8 cellular contexts compared by ENCODE assay signal in the genomic region with DNA sequence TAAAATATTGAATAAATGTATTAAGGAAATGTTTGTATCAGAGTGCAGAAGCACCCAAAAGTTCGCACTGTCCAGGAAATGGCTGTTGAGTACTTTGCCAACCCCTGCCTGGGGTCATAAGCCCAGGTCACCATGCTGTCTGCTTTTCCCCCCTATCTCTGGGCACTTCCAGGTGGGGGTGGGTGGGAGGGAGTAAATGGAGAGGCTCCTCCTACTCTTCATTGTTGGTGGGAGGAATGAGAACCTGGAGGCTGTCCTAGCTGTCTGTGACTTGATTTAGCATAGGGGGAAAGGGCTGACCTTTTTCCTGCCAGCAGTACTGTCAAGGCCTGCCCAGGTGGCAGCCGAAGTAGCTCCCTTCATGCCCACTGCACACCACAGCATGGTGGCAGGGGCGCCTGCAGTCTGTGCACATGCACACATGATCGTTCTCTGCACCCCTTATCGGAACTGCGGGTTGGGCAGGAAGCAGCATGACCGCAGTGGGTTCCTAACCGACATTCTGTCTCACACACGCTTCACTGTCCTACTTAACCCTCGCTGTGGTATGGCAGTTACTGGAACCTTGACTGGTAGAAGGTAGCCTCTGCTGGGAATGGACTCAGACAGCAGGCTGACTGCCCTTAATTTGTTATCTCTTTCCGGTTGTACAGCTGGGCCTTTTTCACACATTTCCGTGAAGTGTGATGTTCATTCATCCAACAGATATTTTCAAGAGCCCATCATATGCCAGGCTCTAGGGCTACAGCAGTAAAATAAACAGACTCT. TPM values are rescaled to one million over a fixed set of nuclear protein-coding genes. Genes with fewer than 3 reads are reported as not detected.
DNase-seq lines count a peak whose midpoint lies in the region; ATAC-seq and TF ChIP-seq lines count a peak whose summit lies in the region.

No MANE protein-coding gene starts in this region.

- H3K79me2 ChIP-seq in PC-3 (ENCODE audit: low read length), result peaks cover 80% of the 10 kb centered on the region

- DNase-seq in Right ventricle myocardium inferior (ENCODE audit: missing footprints) (peak; percentile 72), right atrium auricular region (ENCODE audit: low spot score) (no peak), HAP-1 (ENCODE audit: low spot score in 2 of 2) (no peak), PC-3 (no peak)
- DNase-seq in activated CD4-positive, CD25-positive, alpha-beta regulatory T cell treated with anti-CD3 and anti-CD28 coated beads, Interleukin-2, amount 50 U/mL, for 72 hours, result peak; percentile 73
- DNase-seq in effector memory CD4-positive, alpha-beta T cell, result peak; percentile 76 to 89 (median 81)
- DNase-seq in stimulated activated CD4-positive, alpha-beta T cell treated with anti-CD3 and anti-CD28 coated beads, TNF-alpha, amount 100 ng/mL, for 24 hours (ENCODE audit: low read depth in 3 of 3), result peak; percentile 40 to 75 (median 43)

- no peak for TF ChIP-seq CTCF in right atrium auricular region (IDR thresholded peaks at IDR 0.05)
- TF ChIP-seq CTCF in PC-3 (conservative IDR thresholded peaks at IDR 0.05; ENCODE audit: low read depth, low read length), result no peak

- no peaks in the 10 kb centered on the region for H3K9me3 ChIP-seq in right atrium auricular region
- no peaks in the 10 kb centered on the region for H3K9me3 ChIP-seq in effector memory CD4-positive, alpha-beta T cell (ENCODE audit: control insufficient read depth, low read length)
- no peaks in the 10 kb centered on the region for H3K9me3 ChIP-seq in HAP-1
- no peaks in the 10 kb centered on the region for H3K9me3 ChIP-seq in PC-3 (ENCODE audit: low read length)

- intact Hi-C loops in Right ventricle myocardium inferior (cut with DNase I) (no loop called here), PC-3 (cut with micrococcal nuclease) (no loop called here)

- H3K27ac ChIP-seq in right atrium auricular region (no peak overlapping the region), PC-3 (ENCODE audit: low read length) (no peak overlapping the region)
- peak overlapping the region; percentile 58 for H3K27ac ChIP-seq in effector memory CD4-positive, alpha-beta T cell (ENCODE audit: insufficient read depth, low read length, poor library complexity, severe bottlenecking)

- H2AFZ ChIP-seq in PC-3 (ENCODE audit: low read length), result no peak overlapping the region

- H3K4me3 ChIP-seq in right atrium auricular region (no peak overlapping the region), HAP-1 (no peak overlapping the region), PC-3 (ENCODE audit: low read length) (no peak overlapping the region)
- no peak overlapping the region for H3K4me3 ChIP-seq in effector memory CD4-positive, alpha-beta T cell (ENCODE audit: insufficient read depth, low read depth, low read length, poor library complexity, severe bottlenecking)

- H3K9me2 ChIP-seq in PC-3 (replicated peaks; ENCODE audit: low read length), result no peaks in the 10 kb centered on the region

- no peaks in the 10 kb centered on the region for H3K27me3 ChIP-seq in right atrium auricular region
- H3K27me3 ChIP-seq in effector memory CD4-positive, alpha-beta T cell (replicated peaks; ENCODE audit: control insufficient read depth, insufficient read depth, low read length, poor library complexity, severe bottlenecking), result no peaks in the 10 kb centered on the region
- H3K27me3 ChIP-seq in HAP-1 (ENCODE audit: low read depth), result no peaks in the 10 kb centered on the region
- H3K27me3 ChIP-seq in PC-3 (ENCODE audit: low read length), result no peaks in the 10 kb centered on the region

- no peak overlapping the region for H3K9ac ChIP-seq in PC-3 (ENCODE audit: low read length)

- in situ Hi-C loops in HAP-1 (cut with MboI; ENCODE audit: low sequenced_read_pairs), result no loop called here

- no peaks in the 10 kb centered on the region for H4K20me1 ChIP-seq in PC-3 (ENCODE audit: low read length)

- H3K36me3 ChIP-seq in right atrium auricular region, result no peaks in the 10 kb centered on the region
- no peaks in the 10 kb centered on the region for H3K36me3 ChIP-seq in effector memory CD4-positive, alpha-beta T cell (ENCODE audit: control insufficient read depth, insufficient read depth, low read length)
- no peaks in the 10 kb centered on the region for H3K36me3 ChIP-seq in HAP-1 (replicated peaks)
- no peaks in the 10 kb centered on the region for H3K36me3 ChIP-seq in PC-3 (ENCODE audit: low read depth, low read length)

- H3K4me1 ChIP-seq in right atrium auricular region (peaks cover 0 to 25% of the 10 kb centered on the region in 2 donors), HAP-1 (peaks cover 4% of the 10 kb centered on the region; the same call in 1 of the 2 replicates), PC-3 (ENCODE audit: insufficient read depth, low read length) (peaks cover 8% of the 10 kb centered on the region)
- H3K4me1 ChIP-seq in effector memory CD4-positive, alpha-beta T cell (ENCODE audit: control insufficient read depth, insufficient read depth, low read length, poor library complexity, severe bottlenecking), result peaks cover 30% of the 10 kb centered on the region

- peak; percentile 58 for ATAC-seq in Right ventricle myocardium inferior
- peak; percentile 96 for ATAC-seq in HG03565 (IDR thresholded peaks at IDR 0.05; ENCODE audit: unreplicated experiment)
- ATAC-seq in PC-3, result no peak

- POLR2A ChIA-PET in PC-3 (lab: Charles Lee; ENCODE audit: unreplicated experiment), result no interaction called here

- CTCF ChIA-PET in PC-3 (lab: Charles Lee), result no interaction called here

- BruUV-seq in PC-3 (replicated peaks; lab: Mats Ljungman, UMichigan), result no TSS peak

- H3K4me2 ChIP-seq in PC-3 (ENCODE audit: low read length), result no peak overlapping the region

- H3F3A ChIP-seq in PC-3 (ENCODE audit: low read length, unreplicated experiment), result no peaks in the 10 kb centered on the region

RNA-seq across cellular contexts. Expression of a gene that starts 41.5 kb away (rescaled TPM):
- total RNA-seq in Right ventricle myocardium inferior (71.8 TPM), right atrium auricular region (10 to 100 TPM; 28.8 to 65.6 TPM), PC-3 (2014; rRNA removed) (3.1 and 3.7 TPM in 2 replicates)

Comparison
In these comparisons a context has a peak if more than half of its experiments do, and no peak if none do; other contexts are left out.
1. DNase-seq: peak in Right ventricle myocardium inferior (single experiment), activated CD4-positive, CD25-positive, alpha-beta regulatory T cell treated with anti-CD3 and anti-CD28 coated beads, Interleukin-2, amount 50 U/mL, for 72 hours (single experiment), effector memory CD4-positive, alpha-beta T cell (3 of 3) and stimulated activated CD4-positive, alpha-beta T cell treated with anti-CD3 and anti-CD28 coated beads, TNF-alpha, amount 100 ng/mL, for 24 hours (3 of 3); none in right atrium auricular region (single experiment), HAP-1 (0 of 2) and PC-3 (single experiment).